ENCODE assay signal across 27 cellular contexts in the genomic region with DNA sequence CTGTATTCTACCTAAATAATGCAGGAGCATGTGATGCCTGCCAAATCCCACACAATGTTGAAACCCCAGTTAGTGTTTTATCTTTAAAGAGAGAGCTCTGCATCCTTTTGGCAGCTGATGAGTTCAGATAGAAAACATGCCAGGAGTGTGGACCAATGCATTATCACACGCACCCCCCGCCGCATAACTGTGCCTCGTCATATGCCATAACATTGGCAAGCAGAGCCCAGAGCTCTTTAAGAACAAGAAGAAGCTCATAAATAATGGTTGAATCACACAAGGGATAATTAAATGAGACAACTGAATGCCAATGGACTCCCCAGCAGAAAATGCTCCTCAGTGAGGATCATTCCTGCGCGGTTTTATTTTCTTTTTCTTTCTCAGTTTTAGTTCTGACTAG. TPM values are rescaled to one million over a fixed set of nuclear protein-coding genes. Genes with fewer than 3 reads are reported as not detected.
DNase-seq lines count a peak whose midpoint lies in the region; ATAC-seq, FAIRE-seq and TF ChIP-seq lines count a peak whose summit lies in the region.
"Had no signal": no experiment of that assay in that cellular context is flagged by ENCODE, and none has a peak within 500 bp of the region (broad histone marks: within the 10 kb centered on the region; RNA-seq: fewer than 3 reads in every experiment).

No MANE protein-coding gene starts in this region.

- H3K4me3 ChIP-seq in astrocyte (ENCODE audit: insufficient read depth, low read depth, low read length): no peak overlapping the region
- H3K4me3 ChIP-seq in heart left ventricle: no peak overlapping the region
- H3K4me3 ChIP-seq: Peyer's patch, SK-N-MC had no signal

- no peaks in the 10 kb centered on the region for H4K20me1 ChIP-seq in astrocyte (ENCODE audit: insufficient read depth, low read length)

- H3K27ac ChIP-seq in astrocyte (ENCODE audit: low read depth, low read length): no peak overlapping the region
- peak overlapping the region in 1 of 12 donors; percentile 20 for H3K27ac ChIP-seq in heart left ventricle
- H3K27ac ChIP-seq: Peyer's patch, SK-N-MC had no signal

- TF ChIP-seq POLR2A in heart left ventricle (IDR thresholded peaks at IDR 0.05): no peak

- no peaks in the 10 kb centered on the region for H3K4me1 Mint-ChIP-seq in astrocyte (ENCODE audit: low read depth, unreplicated experiment)

- no peak overlapping the region for H3K9ac ChIP-seq in astrocyte (ENCODE audit: low read length)

- WGBS in heart left ventricle, 4 donors: 53 to 62% (median 55%) methylated on average over 6 of the region's 6 CpGs

- H3K27me3 ChIP-seq in astrocyte (ENCODE audit: insufficient read depth, low read length): no peaks in the 10 kb centered on the region
- no peaks in the 10 kb centered on the region for H3K27me3 ChIP-seq in heart left ventricle
- H3K27me3 ChIP-seq: BE2C, Peyer's patch had no signal

- H3K36me3 ChIP-seq in astrocyte (ENCODE audit: insufficient read depth, low read length): no peaks in the 10 kb centered on the region
- no peaks in the 10 kb centered on the region for H3K36me3 ChIP-seq in heart left ventricle
- H3K36me3 ChIP-seq: BE2C, Peyer's patch had no signal

- intact Hi-C loops in heart left ventricle (cut with DNase I): loop anchor here in 1 of 10 donors (10.0 kb wide), 1 partner anchor 60 kb away; no protein-coding TSS in a partner anchor

- ATAC-seq in heart left ventricle (peak in 3 of 4 donors; percentile 33 to 64 (median 54)), HG02981 (IDR thresholded peaks at IDR 0.05; ENCODE audit: unreplicated experiment) (no peak)

- H3K4me1 ChIP-seq in astrocyte (ENCODE audit: insufficient read depth, low read length) (no peaks in the 10 kb centered on the region), heart left ventricle (peaks cover 0 to 11% (median 0%) of the 10 kb centered on the region in 12 donors)
- H3K4me1 ChIP-seq: BE2C, Peyer's patch had no signal

- FAIRE-seq in astrocyte (lab: Jason Lieb, UNC): no peak
- FAIRE-seq: GM12892, HTR-8/SVneo had no signal

- no peaks in the 10 kb centered on the region for H3K9me3 Mint-ChIP-seq in astrocyte (ENCODE audit: unreplicated experiment)

- H3K4me3 Mint-ChIP-seq in astrocyte (ENCODE audit: unreplicated experiment): no peak overlapping the region
- H3K4me3 Mint-ChIP-seq: CD4-positive, alpha-beta T cell had no signal

- no peaks in the 10 kb centered on the region for H3K27me3 Mint-ChIP-seq in astrocyte (ENCODE audit: low read depth, unreplicated experiment)
- H3K27me3 Mint-ChIP-seq: CD4-positive, alpha-beta T cell had no signal

- no peak overlapping the region for H3K27ac Mint-ChIP-seq in astrocyte (ENCODE audit: unreplicated experiment)
- H3K27ac Mint-ChIP-seq: CD4-positive, alpha-beta T cell had no signal

- H3K4me2 ChIP-seq in astrocyte (ENCODE audit: low read length): peak overlapping the region; percentile 30

- H3K9me3 ChIP-seq in astrocyte (ENCODE audit: insufficient read depth, low read depth, low read length) (no peaks in the 10 kb centered on the region), heart left ventricle (no peaks in the 10 kb centered on the region)
- H3K9me3 ChIP-seq: BE2C, Peyer's patch had no signal

- DNase-seq in AG08396 (ENCODE audit: low spot score) (peak; percentile 3), M059J (ENCODE audit: low read depth) (peak; percentile 2), astrocyte (ENCODE audit: low read depth) (peak; percentile 18), heart left ventricle (peak in 4 of 5 donors; percentile 17 to 40 (median 30)), NCI-H2227 (lab: John Stamatoyannopoulos, UW; ENCODE audit: unreplicated experiment) (no peak), KG1 (lab: John Stamatoyannopoulos, UW) (no peak)
- DNase-seq: BE2C; CD4-positive, alpha-beta T cell; DMS153; H7; IMR-90; Karpas-422; MM.1S; NCI-H1092; NCI-H146; NCI-H2081; NCI-H2171 treated with DMSO at 0.1 percent for 48 hours; NCI-H748 treated with DMSO at 0.1 percent for 48 hours; NK-92 treated with Interleukin-12 subunit alpha and Interleukin-12 subunit beta, amount 100 ng/mL, for 24 hours; Peyer's patch; SHP77 had no signal

- no peak overlapping the region for H2AFZ ChIP-seq in astrocyte (ENCODE audit: low read depth, low read length)

- H3K36me3 Mint-ChIP-seq in astrocyte (ENCODE audit: low read depth, unreplicated experiment): no peaks in the 10 kb centered on the region

- TF ChIP-seq CTCF in astrocyte (IDR thresholded peaks at IDR 0.05; ENCODE audit: insufficient read depth, low read depth, low read length): no peak
- no peak for TF ChIP-seq CTCF in heart left ventricle (IDR thresholded peaks at IDR 0.05)

- H3K79me2 ChIP-seq in astrocyte (ENCODE audit: insufficient read depth, low read length): no peaks in the 10 kb centered on the region

RNA-seq across cellular contexts. Expression of a gene that starts 52.7 kb away (rescaled TPM):
- total RNA-seq in M059J (2014; rRNA removed; shearing (Covaris generic)): 0.05 TPM in 1 of 2 replicates, not detected in the other
- total RNA-seq in astrocyte (0.11 and 0.17 TPM in 2 replicates), heart left ventricle (10 to 100 TPM in 1 of 9 donors, 1 to 10 TPM in 8; 2.2 to 10.2 (median 4.1) TPM)
- under 1 TPM; 0.53 to 0.83 TPM for polyA plus RNA-seq in heart left ventricle
- total RNA-seq: A172; CD4-positive, alpha-beta T cell; IMR-90; NCI-H460 had no signal
- polyA plus RNA-seq: IMR-90 had no signal

Comparison
In these comparisons a context has a peak if more than half of its experiments do, and no peak if none do; other contexts are left out.
1. DNase-seq: peak in AG08396 (single experiment), M059J (single experiment), astrocyte (single experiment) and heart left ventricle (4 of 5); none in NCI-H2227 (single experiment) and KG1 (single experiment).